In genomic region chr11:65403607-65404121, GRCh38 we compare ENCODE assay signal across 8 cellular contexts. TPM values are rescaled to one million over a fixed set of nuclear protein-coding genes. Genes with fewer than 3 reads are reported as not detected.
A peak's percentile ranks its signal among the peaks of the same experiment; 100 is the strongest.
DNase-seq lines count a peak whose midpoint lies in the region; ATAC-seq and FAIRE-seq lines count a peak whose summit lies in the region.
"Had no signal": no experiment of that assay in that cellular context is flagged by ENCODE, and none has a peak within 500 bp of the region (broad histone marks: within the 10 kb centered on the region; RNA-seq: fewer than 3 reads in every experiment).

No MANE protein-coding gene starts in this region.

- H3K27ac Mint-ChIP-seq in activated CD8-positive, alpha-beta memory T cell treated with anti-CD3 and anti-CD28 coated beads, Interleukin-2, amount 10 ng/mL, durations not matched to agents 7 days and 5 days = no peak overlapping the region
- H3K27ac Mint-ChIP-seq: nephron progenitor cell had no signal

- peaks cover 23% of the 10 kb centered on the region for H3K36me3 Mint-ChIP-seq in activated CD8-positive, alpha-beta memory T cell treated with anti-CD3 and anti-CD28 coated beads, Interleukin-2, amount 10 ng/mL, durations not matched to agents 7 days and 5 days

- no peaks in the 10 kb centered on the region for H3K27me3 Mint-ChIP-seq in activated CD8-positive, alpha-beta memory T cell treated with anti-CD3 and anti-CD28 coated beads, Interleukin-2, amount 10 ng/mL, durations not matched to agents 7 days and 5 days

- CTCF ChIA-PET in activated CD8-positive, alpha-beta memory T cell treated with anti-CD3 and anti-CD28 coated beads, Interleukin-2, amount 10 ng/mL, durations not matched to agents 7 days and 5 days (lab: Charles Lee) = interaction anchor here (1.3 kb wide), 1 partner anchor 13 kb away, joined by 4 read pairs; no protein-coding TSS in a partner anchor

- no peak overlapping the region for H3K4me3 Mint-ChIP-seq in activated CD8-positive, alpha-beta memory T cell treated with anti-CD3 and anti-CD28 coated beads, Interleukin-2, amount 10 ng/mL, durations not matched to agents 7 days and 5 days
- H3K4me3 Mint-ChIP-seq: nephron progenitor cell had no signal

- no peaks in the 10 kb centered on the region for H3K4me1 Mint-ChIP-seq in activated CD8-positive, alpha-beta memory T cell treated with anti-CD3 and anti-CD28 coated beads, Interleukin-2, amount 10 ng/mL, durations not matched to agents 7 days and 5 days

- no peaks in the 10 kb centered on the region for H3K9me3 Mint-ChIP-seq in activated CD8-positive, alpha-beta memory T cell treated with anti-CD3 and anti-CD28 coated beads, Interleukin-2, amount 10 ng/mL, durations not matched to agents 7 days and 5 days (ENCODE audit: low read depth)
- H3K9me3 Mint-ChIP-seq: nephron progenitor cell had no signal

- peak; percentile 51 for ATAC-seq in left ventricle myocardium superior
- no peak for ATAC-seq in activated CD8-positive, alpha-beta memory T cell treated with anti-CD3 and anti-CD28 coated beads, Interleukin-2, amount 10 ng/mL, durations not matched to agents 7 days and 5 days

- peak; percentile 95 for FAIRE-seq in GM19239 (lab: Jason Lieb, UNC)

- intact Hi-C loops in left ventricle myocardium superior (cut with micrococcal nuclease) = no loop called here

- DNase-seq in GM19239 (ENCODE audit: insufficient read length, low spot score) = no peak
- DNase-seq in RPMI8226 = peak; percentile 74
- no peak for DNase-seq in left ventricle myocardium superior
- peak; percentile 10 for DNase-seq in superior temporal gyrus (ENCODE audit: extremely low spot score)
- no peak for DNase-seq in activated CD8-positive, alpha-beta memory T cell treated with anti-CD3 and anti-CD28 coated beads, Interleukin-2, amount 10 ng/mL, durations not matched to agents 7 days and 5 days
- no peak for DNase-seq in activated gamma-delta T cell (lab: John Stamatoyannopoulos, UW)
- no peak for DNase-seq in islet precursor cell
- DNase-seq: nephron progenitor cell had no signal

RNA-seq across cellular contexts. Expression of gene FRMD8, which starts 17.2 kb away (rescaled TPM):
- 9.7 TPM for total RNA-seq in left ventricle myocardium superior
- 10 to 100 TPM; 52.0 to 56.7 TPM for total RNA-seq in activated CD8-positive, alpha-beta memory T cell treated with anti-CD3 and anti-CD28 coated beads, Interleukin-2, amount 10 ng/mL, durations not matched to agents 7 days and 5 days

RNA-seq across cellular contexts. Expression of gene NEAT1, which starts 18.9 kb away (rescaled TPM):
- total RNA-seq in left ventricle myocardium superior = 508 TPM
- total RNA-seq in activated CD8-positive, alpha-beta memory T cell treated with anti-CD3 and anti-CD28 coated beads, Interleukin-2, amount 10 ng/mL, durations not matched to agents 7 days and 5 days = 100 to 1,000 TPM; 525 to 618 TPM

RNA-seq across cellular contexts. Expression of gene SLC25A45, which starts 21.2 kb away (rescaled TPM):
- total RNA-seq in left ventricle myocardium superior = 4.6 TPM
- 10 to 100 TPM; 19.4 to 25.1 TPM for total RNA-seq in activated CD8-positive, alpha-beta memory T cell treated with anti-CD3 and anti-CD28 coated beads, Interleukin-2, amount 10 ng/mL, durations not matched to agents 7 days and 5 days

RNA-seq across cellular contexts. Expression of gene TIGD3, which starts 49.1 kb away (rescaled TPM):
- 0.97 TPM for total RNA-seq in left ventricle myocardium superior
- total RNA-seq in activated CD8-positive, alpha-beta memory T cell treated with anti-CD3 and anti-CD28 coated beads, Interleukin-2, amount 10 ng/mL, durations not matched to agents 7 days and 5 days = 1 to 10 TPM; 1.1 TPM

Comparison
In these comparisons a context has a peak if more than half of its experiments do, and no peak if none do; other contexts are left out.
1. DNase-seq: peak in RPMI8226 (single experiment) and superior temporal gyrus (single experiment); none in GM19239 (single experiment), left ventricle myocardium superior (single experiment), activated CD8-positive, alpha-beta memory T cell treated with anti-CD3 and anti-CD28 coated beads, Interleukin-2, amount 10 ng/mL, durations not matched to agents 7 days and 5 days (single experiment), activated gamma-delta T cell (single experiment) and islet precursor cell (single experiment).